11 cellular contexts compared by ENCODE assay signal in the genomic region with DNA sequence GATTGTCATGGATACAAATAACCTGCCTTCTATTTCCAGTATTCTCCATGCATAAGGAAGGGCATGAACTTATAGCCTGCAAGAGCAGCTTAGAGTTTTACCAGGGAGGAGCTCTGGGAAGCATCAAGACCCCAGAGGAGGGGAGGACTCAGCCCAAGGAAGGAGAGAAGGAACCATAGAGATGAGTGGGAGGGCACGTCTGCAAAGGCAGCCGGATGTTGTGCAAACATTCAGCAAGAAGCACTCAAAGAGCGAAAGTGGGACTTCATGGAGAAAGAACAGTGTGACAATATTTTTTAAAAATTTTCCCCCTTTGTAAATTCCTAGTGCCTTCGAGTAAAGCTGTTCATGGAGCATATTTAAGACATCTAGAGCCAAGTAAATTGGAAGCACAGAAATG.
DNase-seq lines count a peak whose midpoint lies in the region; ATAC-seq and TF ChIP-seq lines count a peak whose summit lies in the region.
"Had no signal": no experiment of that assay in that cellular context is flagged by ENCODE, and none has a peak within 500 bp of the region (broad histone marks: within the 10 kb centered on the region; RNA-seq: fewer than 3 reads in every experiment).

No MANE protein-coding gene starts in this region.

- H3K14ac ChIP-seq in mesenchymal stem cell (ENCODE audit: low read length in 2 of 2): no peak overlapping the region

- H3K4ac ChIP-seq in mesenchymal stem cell (ENCODE audit: low read depth in 1 of 2, low read length in 2 of 2): no peak overlapping the region

- peak overlapping the region; percentile 43 for H4K8ac ChIP-seq in mesenchymal stem cell (ENCODE audit: low read length)

- H2AFZ ChIP-seq in mesenchymal stem cell (ENCODE audit: low read depth, low read length): no peak overlapping the region

- no peak overlapping the region for H2BK15ac ChIP-seq in mesenchymal stem cell (ENCODE audit: low read depth, poor library complexity, severe bottlenecking)

- TF ChIP-seq CTCF in CD14-positive monocyte (IDR thresholded peaks at IDR 0.05): no peak
- TF ChIP-seq CTCF in endodermal cell (conservative IDR thresholded peaks at IDR 0.05): no peak

- no peak overlapping the region for H3K18ac ChIP-seq in mesenchymal stem cell (ENCODE audit: low read depth in 1 of 2, low read length in 2 of 2)

- no peak overlapping the region for H2BK120ac ChIP-seq in mesenchymal stem cell (ENCODE audit: low read depth, low read length)

- H3K36me3 ChIP-seq in mesenchymal stem cell (ENCODE audit: control insufficient read depth in 1 of 2, insufficient read depth in 2 of 2, low read depth in 1 of 2, low read length in 2 of 2) (no peaks in the 10 kb centered on the region), endodermal cell (ENCODE audit: control insufficient read depth, insufficient read depth, low read length) (no peaks in the 10 kb centered on the region)

- H3K9me3 Mint-ChIP-seq in CD14-positive monocyte (peaks cover 0 to 8% (median 0%) of the 10 kb centered on the region in 7 donors), endodermal cell (no peaks in the 10 kb centered on the region)
- H3K9me3 Mint-ChIP-seq in activated T-helper 1 cell treated with anti-CD3 and anti-CD28 coated beads, Interleukin-12 subunit alpha, Interleukin-12 subunit beta, Interleukin-2, Interleukin-4 antibody, amounts not matched to agents 30 ng/mL and 10 ng/mL and 1 ng/mL, durations not matched to agents 14 hours and 24 hours and 36 hours: peaks cover 6% of the 10 kb centered on the region
- H3K9me3 Mint-ChIP-seq: neural crest cell had no signal

- H3K9ac ChIP-seq in mesenchymal stem cell (ENCODE audit: low read length) (no peak overlapping the region), endodermal cell (ENCODE audit: extremely low read depth, low read length, poor library complexity, severe bottlenecking) (no peak overlapping the region)

- no peak overlapping the region for H2AK5ac ChIP-seq in mesenchymal stem cell (ENCODE audit: low read length, severe bottlenecking)

- 84% methylated on average over 3 of the region's 4 CpGs for WGBS in mesenchymal stem cell
- WGBS in endodermal cell (ENCODE audit: insufficient coverage in 1 of 2, insufficient read length in 1 of 2), 2 experiments: 85 to 96% methylated on average over 4 of the region's 4 CpGs

- no peak overlapping the region for H2BK5ac ChIP-seq in mesenchymal stem cell (ENCODE audit: low read depth, low read length, poor library complexity, severe bottlenecking)

- no peak overlapping the region for H2BK12ac ChIP-seq in mesenchymal stem cell (ENCODE audit: low read length in 2 of 2)

- H3K27ac Mint-ChIP-seq in CD14-positive monocyte: peak overlapping the region; percentile 97 to 100 (median 99)
- peak overlapping the region; percentile 95 for H3K27ac Mint-ChIP-seq in activated T-helper 1 cell treated with anti-CD3 and anti-CD28 coated beads, Interleukin-12 subunit alpha, Interleukin-12 subunit beta, Interleukin-2, Interleukin-4 antibody, amounts not matched to agents 30 ng/mL and 10 ng/mL and 1 ng/mL, durations not matched to agents 14 hours and 24 hours and 36 hours
- H3K27ac Mint-ChIP-seq in endodermal cell: no peak overlapping the region

- H3K4me3 Mint-ChIP-seq in CD14-positive monocyte (peak overlapping the region; percentile 37 to 80), endodermal cell (no peak overlapping the region)
- H3K4me3 Mint-ChIP-seq in activated T-helper 1 cell treated with anti-CD3 and anti-CD28 coated beads, Interleukin-12 subunit alpha, Interleukin-12 subunit beta, Interleukin-2, Interleukin-4 antibody, amounts not matched to agents 30 ng/mL and 10 ng/mL and 1 ng/mL, durations not matched to agents 14 hours and 24 hours and 36 hours: peak overlapping the region; percentile 74
- H3K4me3 Mint-ChIP-seq: neural crest cell had no signal

- H4K91ac ChIP-seq in mesenchymal stem cell (ENCODE audit: low read length): no peak overlapping the region

- H3K4me1 Mint-ChIP-seq in CD14-positive monocyte: peaks cover 86% of the 10 kb centered on the region
- H3K4me1 Mint-ChIP-seq in activated T-helper 1 cell treated with anti-CD3 and anti-CD28 coated beads, Interleukin-12 subunit alpha, Interleukin-12 subunit beta, Interleukin-2, Interleukin-4 antibody, amounts not matched to agents 30 ng/mL and 10 ng/mL and 1 ng/mL, durations not matched to agents 14 hours and 24 hours and 36 hours (ENCODE audit: low read depth): peaks cover 77% of the 10 kb centered on the region
- H3K4me1 Mint-ChIP-seq in endodermal cell: no peaks in the 10 kb centered on the region

- H3K4me3 ChIP-seq in mesenchymal stem cell (ENCODE audit: insufficient read depth in 1 of 2, low read depth in 1 of 2, low read length in 2 of 2) (no peak overlapping the region), endodermal cell (ENCODE audit: low read length) (no peak overlapping the region)

- H3K27ac ChIP-seq in mesenchymal stem cell (ENCODE audit: low read length, poor library complexity, severe bottlenecking): no peak overlapping the region
- no peak overlapping the region for H3K27ac ChIP-seq in endodermal cell (ENCODE audit: low read depth, low read length)

- no peak overlapping the region for H3K23ac ChIP-seq in mesenchymal stem cell (ENCODE audit: low read length in 2 of 2)

- H3K4me2 ChIP-seq in mesenchymal stem cell (ENCODE audit: low read length, poor library complexity, severe bottlenecking): no peak overlapping the region

- ATAC-seq in HG03280 (IDR thresholded peaks at IDR 0.05; ENCODE audit: unreplicated experiment): no peak

- H3K4me1 ChIP-seq in mesenchymal stem cell (ENCODE audit: control insufficient read depth, insufficient read depth, low read depth, low read length) (peaks cover 3% of the 10 kb centered on the region), endodermal cell (ENCODE audit: control insufficient read depth, insufficient read depth, low read length) (no peaks in the 10 kb centered on the region)
- H3K4me1 ChIP-seq: Caco-2 had no signal

- peaks cover 0 to 4% of the 10 kb centered on the region in 2 donors for H3K36me3 Mint-ChIP-seq in CD14-positive monocyte
- peaks cover 12% of the 10 kb centered on the region for H3K36me3 Mint-ChIP-seq in activated T-helper 1 cell treated with anti-CD3 and anti-CD28 coated beads, Interleukin-12 subunit alpha, Interleukin-12 subunit beta, Interleukin-2, Interleukin-4 antibody, amounts not matched to agents 30 ng/mL and 10 ng/mL and 1 ng/mL, durations not matched to agents 14 hours and 24 hours and 36 hours (ENCODE audit: low read depth)
- H3K36me3 Mint-ChIP-seq in endodermal cell (ENCODE audit: low read depth): no peaks in the 10 kb centered on the region

- no peaks in the 10 kb centered on the region for H3K27me3 ChIP-seq in mesenchymal stem cell (ENCODE audit: control insufficient read depth in 1 of 2, insufficient read depth in 1 of 2, low read length in 2 of 2)
- no peaks in the 10 kb centered on the region for H3K27me3 ChIP-seq in endodermal cell (ENCODE audit: control insufficient read depth, insufficient read depth, low read length, poor library complexity, severe bottlenecking)

- no peaks in the 10 kb centered on the region for H3K79me1 ChIP-seq in mesenchymal stem cell (replicated peaks; ENCODE audit: low read length, poor library complexity, severe bottlenecking)

- DNase-seq in CD14-positive monocyte (ENCODE audit: low spot score) (no peak), NOMO-1 (lab: John Stamatoyannopoulos, UW; ENCODE audit: unreplicated experiment in 2 of 2) (peak; percentile 84 to 91), mesenchymal stem cell (no peak), 8988T (no peak), endodermal cell (no peak), GM03348 (ENCODE audit: low spot score) (no peak)
- peak; percentile 45 for DNase-seq in activated T-helper 1 cell treated with anti-CD3 and anti-CD28 coated beads, Interleukin-12 subunit alpha, Interleukin-12 subunit beta, Interleukin-2, Interleukin-4 antibody, amounts not matched to agents 30 ng/mL and 10 ng/mL and 1 ng/mL, durations not matched to agents 14 hours and 24 hours and 36 hours (ENCODE audit: low spot score)
- DNase-seq: Caco-2, NCI-H446 treated with DMSO at 0.1 percent for 48 hours had no signal

- no peaks in the 10 kb centered on the region for H3K9me3 ChIP-seq in mesenchymal stem cell (ENCODE audit: control insufficient read depth, low read length)
- H3K9me3 ChIP-seq in endodermal cell (ENCODE audit: control insufficient read depth, low read length): no peaks in the 10 kb centered on the region
- H3K9me3 ChIP-seq: Caco-2 had no signal

- H3K27me3 Mint-ChIP-seq in CD14-positive monocyte (ENCODE audit: low read depth in 3 of 3): peaks cover 0 to 2% (median 0%) of the 10 kb centered on the region in 3 donors
- H3K27me3 Mint-ChIP-seq in activated T-helper 1 cell treated with anti-CD3 and anti-CD28 coated beads, Interleukin-12 subunit alpha, Interleukin-12 subunit beta, Interleukin-2, Interleukin-4 antibody, amounts not matched to agents 30 ng/mL and 10 ng/mL and 1 ng/mL, durations not matched to agents 14 hours and 24 hours and 36 hours (ENCODE audit: insufficient read depth): no peaks in the 10 kb centered on the region
- H3K27me3 Mint-ChIP-seq in endodermal cell (ENCODE audit: insufficient read depth): no peaks in the 10 kb centered on the region

- intact Hi-C loops in CD14-positive monocyte (cut with micrococcal nuclease): loop anchor here in 1 of 2 donors (10.0 kb wide), 1 partner anchor 275 kb away; no protein-coding TSS in a partner anchor
- intact Hi-C loops in activated T-helper 1 cell treated with anti-CD3 and anti-CD28 coated beads, Interleukin-12 subunit alpha, Interleukin-12 subunit beta, Interleukin-2, Interleukin-4 antibody, amounts not matched to agents 30 ng/mL and 10 ng/mL and 1 ng/mL, durations not matched to agents 14 hours and 24 hours and 36 hours (cut with micrococcal nuclease): loop anchor here (5.0 to 10.0 kb wide), 4 partner anchors 242 to 1232 kb away; partner anchors contain the start of gene TTC33

Comparison
In these comparisons a context has a peak if more than half of its experiments do, and no peak if none do; other contexts are left out.
1. DNase-seq: peak in NOMO-1 (2 of 2) and activated T-helper 1 cell treated with anti-CD3 and anti-CD28 coated beads, Interleukin-12 subunit alpha, Interleukin-12 subunit beta, Interleukin-2, Interleukin-4 antibody, amounts not matched to agents 30 ng/mL and 10 ng/mL and 1 ng/mL, durations not matched to agents 14 hours and 24 hours and 36 hours (single experiment); none in CD14-positive monocyte (single experiment), mesenchymal stem cell (single experiment), 8988T (single experiment), endodermal cell (single experiment) and GM03348 (single experiment).